Comparison of ENCODE assay signal across 30 cellular contexts in genomic region chr7:88614736-88615135, GRCh38.
"Had no signal": no experiment of that assay in that cellular context is flagged by ENCODE, and none has a peak within 500 bp of the region (broad histone marks: within the 10 kb centered on the region; RNA-seq: fewer than 3 reads in every experiment).

No MANE protein-coding gene starts in this region.

- H3K9me3 ChIP-seq: adrenal gland, body of pancreas had no signal

- H3K4me3 ChIP-seq: adrenal gland, body of pancreas, breast epithelium had no signal

- H3K27ac ChIP-seq: adrenal gland, body of pancreas, brain microvascular endothelial cell, breast epithelium, VCaP had no signal

- ATAC-seq: activated CD8-positive, alpha-beta T cell treated with anti-CD3 and anti-CD28 coated beads for 36 hours; activated naive CD4-positive, alpha-beta T cell treated with anti-CD3 and anti-CD28 coated beads, Interleukin-2, amount 50 U/mL, for 72 hours; activated T-cell treated with anti-CD3 and anti-CD28 coated beads, Interleukin-2, amount 50 U/mL, for 72 hours; activated T-helper 17 cell treated with anti-CD3 and anti-CD28 coated beads, Interleukin-2, amount 50 U/mL, for 72 hours; body of pancreas had no signal

- H3K27me3 ChIP-seq: adrenal gland, body of pancreas, brain microvascular endothelial cell, breast epithelium had no signal

- DNase-seq: activated B cell treated with CpG ODN at 0.5 μM for 24 hours; activated CD4-positive, alpha-beta memory T cell treated with anti-CD3 and anti-CD28 coated beads for 36 hours; activated CD4-positive, alpha-beta T cell treated with anti-CD3 and anti-CD28 coated beads for 4 hours; activated CD4-positive, alpha-beta T cell treated with anti-CD3 and anti-CD28 coated beads, Interleukin-2, amount 10 ng/mL, durations not matched to agents 24 days and 14 days; activated CD4-positive, alpha-beta T cell treated with anti-CD3 and anti-CD28 coated beads, Interleukin-2, amount 50 U/mL, for 1 hour; activated CD4-positive, alpha-beta T cell treated with anti-CD3 and anti-CD28 coated beads, Interleukin-2, amount 50 U/mL, for 4 hours; activated CD4-positive, CD25-positive, alpha-beta regulatory T cell treated with anti-CD3 and anti-CD28 coated beads, Interleukin-2, amount 50 U/mL, for 72 hours; activated CD8-positive, alpha-beta memory T cell treated with anti-CD3 and anti-CD28 coated beads, Interleukin-2, amount 50 U/mL, for 4 hours; activated CD8-positive, alpha-beta T cell treated with anti-CD3 and anti-CD28 coated beads for 36 hours; activated effector memory CD4-positive, alpha-beta T cell treated with anti-CD3 and anti-CD28 coated beads, Interleukin-2, amount 50 U/mL, for 16 hours; activated gamma-delta T cell treated with Interleukin-2 at 50 U/mL for 16 hours; activated naive CD4-positive, alpha-beta T cell; activated naive CD4-positive, alpha-beta T cell treated with anti-CD3 and anti-CD28 coated beads for 36 hours; activated naive CD4-positive, alpha-beta T cell treated with anti-CD3 and anti-CD28 coated beads, Interleukin-2, amount 50 U/mL, for 16 hours; activated naive CD8-positive, alpha-beta T cell treated with anti-CD3 and anti-CD28 coated beads for 36 hours; activated T-cell treated with anti-CD3 and anti-CD28 coated beads, Interleukin-2, amount 50 U/mL, for 24 hours; activated T-cell treated with anti-CD3 and anti-CD28 coated beads, Interleukin-2, amount 50 U/mL, for 72 hours; adrenal gland; amniotic stem cell; aorta; body of pancreas; brain microvascular endothelial cell; central memory CD4-positive, alpha-beta T cell; T-helper 1 cell; T-helper 2 cell; T-helper 9 cell had no signal

- H3K36me3 ChIP-seq: adrenal gland, brain microvascular endothelial cell, breast epithelium had no signal

- H3K4me1 ChIP-seq: adrenal gland, breast epithelium had no signal
